In the genomic region with DNA sequence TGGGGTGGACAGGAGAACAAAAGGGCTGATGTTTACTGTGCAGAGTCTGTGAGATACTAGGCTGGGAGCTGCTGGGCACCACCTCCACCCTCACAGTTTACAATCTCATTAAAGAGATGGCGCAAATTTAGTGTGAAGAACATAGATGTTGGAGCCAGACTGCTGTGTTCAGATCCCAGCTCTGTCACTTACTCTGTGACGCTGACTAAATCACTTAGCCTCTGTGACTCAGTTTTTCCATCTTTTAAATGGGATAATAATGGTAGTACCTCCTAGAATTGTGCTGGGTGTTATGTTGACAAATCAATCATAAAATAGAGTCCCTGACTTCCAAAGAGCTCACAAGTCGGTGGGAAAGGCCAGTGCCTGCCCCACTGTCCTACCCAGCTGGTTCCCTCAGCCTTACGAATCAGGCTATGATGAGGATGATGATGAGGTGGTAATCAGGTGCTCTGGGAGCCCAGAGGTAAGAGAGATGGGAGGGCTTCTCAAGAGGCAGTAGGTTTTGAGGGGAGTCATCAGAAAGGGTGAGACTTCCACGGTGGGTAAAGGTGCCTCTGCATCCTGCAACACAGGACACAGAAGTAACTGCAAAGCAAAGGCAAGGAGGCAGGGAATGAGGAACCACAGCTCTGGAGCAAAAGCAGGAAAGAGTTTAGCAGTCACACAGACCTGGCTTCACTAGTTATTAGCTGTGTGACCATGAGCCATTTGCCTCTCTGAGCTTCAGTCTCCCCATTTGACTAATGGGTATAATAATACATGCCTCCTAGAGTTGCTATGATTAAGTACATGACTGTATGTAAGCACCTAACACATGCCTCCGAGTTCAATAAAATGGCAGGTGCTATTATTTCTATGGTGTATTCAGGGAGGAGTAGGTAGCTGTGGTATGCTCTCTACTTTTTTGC, we compare ENCODE assay signal across 1 cellular context.
TF ChIP-seq lines count a peak whose summit lies in the region.

No MANE protein-coding gene starts in this region.

TF ChIP-seq in GM23338, 12 proteins besides CTCF, POLR2A, EP300 and RAD21 (continued from another document):
- TF ChIP-seq, protein P1, sequence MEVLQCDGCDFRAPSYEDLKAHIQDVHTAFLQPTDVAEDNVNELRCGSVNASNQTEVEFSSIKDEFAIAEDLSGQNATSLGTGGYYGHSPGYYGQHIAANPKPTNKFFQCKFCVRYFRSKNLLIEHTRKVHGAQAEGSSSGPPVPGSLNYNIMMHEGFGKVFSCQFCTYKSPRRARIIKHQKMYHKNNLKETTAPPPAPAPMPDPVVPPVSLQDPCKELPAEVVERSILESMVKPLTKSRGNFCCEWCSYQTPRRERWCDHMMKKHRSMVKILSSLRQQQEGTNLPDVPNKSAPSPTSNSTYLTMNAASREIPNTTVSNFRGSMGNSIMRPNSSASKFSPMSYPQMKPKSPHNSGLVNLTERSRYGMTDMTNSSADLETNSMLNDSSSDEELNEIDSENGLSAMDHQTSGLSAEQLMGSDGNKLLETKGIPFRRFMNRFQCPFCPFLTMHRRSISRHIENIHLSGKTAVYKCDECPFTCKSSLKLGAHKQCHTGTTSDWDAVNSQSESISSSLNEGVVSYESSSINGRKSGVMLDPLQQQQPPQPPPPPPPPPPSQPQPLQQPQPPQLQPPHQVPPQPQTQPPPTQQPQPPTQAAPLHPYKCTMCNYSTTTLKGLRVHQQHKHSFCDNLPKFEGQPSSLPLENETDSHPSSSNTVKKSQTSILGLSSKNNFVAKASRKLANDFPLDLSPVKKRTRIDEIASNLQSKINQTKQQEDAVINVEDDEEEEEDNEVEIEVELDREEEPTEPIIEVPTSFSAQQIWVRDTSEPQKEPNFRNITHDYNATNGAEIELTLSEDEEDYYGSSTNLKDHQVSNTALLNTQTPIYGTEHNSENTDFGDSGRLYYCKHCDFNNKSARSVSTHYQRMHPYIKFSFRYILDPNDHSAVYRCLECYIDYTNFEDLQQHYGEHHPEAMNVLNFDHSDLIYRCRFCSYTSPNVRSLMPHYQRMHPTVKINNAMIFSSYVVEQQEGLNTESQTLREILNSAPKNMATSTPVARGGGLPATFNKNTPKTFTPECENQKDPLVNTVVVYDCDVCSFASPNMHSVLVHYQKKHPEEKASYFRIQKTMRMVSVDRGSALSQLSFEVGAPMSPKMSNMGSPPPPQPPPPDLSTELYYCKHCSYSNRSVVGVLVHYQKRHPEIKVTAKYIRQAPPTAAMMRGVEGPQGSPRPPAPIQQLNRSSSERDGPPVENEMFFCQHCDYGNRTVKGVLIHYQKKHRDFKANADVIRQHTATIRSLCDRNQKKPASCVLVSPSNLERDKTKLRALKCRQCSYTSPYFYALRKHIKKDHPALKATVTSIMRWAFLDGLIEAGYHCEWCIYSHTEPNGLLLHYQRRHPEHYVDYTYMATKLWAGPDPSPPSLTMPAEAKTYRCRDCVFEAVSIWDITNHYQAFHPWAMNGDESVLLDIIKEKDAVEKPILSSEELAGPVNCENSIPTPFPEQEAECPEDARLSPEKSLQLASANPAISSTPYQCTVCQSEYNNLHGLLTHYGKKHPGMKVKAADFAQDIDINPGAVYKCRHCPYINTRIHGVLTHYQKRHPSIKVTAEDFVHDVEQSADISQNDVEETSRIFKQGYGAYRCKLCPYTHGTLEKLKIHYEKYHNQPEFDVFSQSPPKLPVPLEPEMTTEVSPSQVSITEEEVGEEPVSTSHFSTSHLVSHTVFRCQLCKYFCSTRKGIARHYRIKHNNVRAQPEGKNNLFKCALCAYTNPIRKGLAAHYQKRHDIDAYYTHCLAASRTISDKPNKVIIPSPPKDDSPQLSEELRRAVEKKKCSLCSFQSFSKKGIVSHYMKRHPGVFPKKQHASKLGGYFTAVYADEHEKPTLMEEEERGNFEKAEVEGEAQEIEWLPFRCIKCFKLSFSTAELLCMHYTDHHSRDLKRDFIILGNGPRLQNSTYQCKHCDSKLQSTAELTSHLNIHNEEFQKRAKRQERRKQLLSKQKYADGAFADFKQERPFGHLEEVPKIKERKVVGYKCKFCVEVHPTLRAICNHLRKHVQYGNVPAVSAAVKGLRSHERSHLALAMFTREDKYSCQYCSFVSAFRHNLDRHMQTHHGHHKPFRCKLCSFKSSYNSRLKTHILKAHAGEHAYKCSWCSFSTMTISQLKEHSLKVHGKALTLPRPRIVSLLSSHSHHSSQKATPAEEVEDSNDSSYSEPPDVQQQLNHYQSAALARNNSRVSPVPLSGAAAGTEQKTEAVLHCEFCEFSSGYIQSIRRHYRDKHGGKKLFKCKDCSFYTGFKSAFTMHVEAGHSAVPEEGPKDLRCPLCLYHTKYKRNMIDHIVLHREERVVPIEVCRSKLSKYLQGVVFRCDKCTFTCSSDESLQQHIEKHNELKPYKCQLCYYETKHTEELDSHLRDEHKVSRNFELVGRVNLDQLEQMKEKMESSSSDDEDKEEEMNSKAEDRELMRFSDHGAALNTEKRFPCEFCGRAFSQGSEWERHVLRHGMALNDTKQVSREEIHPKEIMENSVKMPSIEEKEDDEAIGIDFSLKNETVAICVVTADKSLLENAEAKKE (CRISPR knock-in tag; IDR thresholded peaks at IDR 0.05) = no peak
- TF ChIP-seq POLR2AphosphoS5 (IDR thresholded peaks at IDR 0.05; ENCODE audit: low read depth) = no peak
- TF ChIP-seq, protein P2, sequence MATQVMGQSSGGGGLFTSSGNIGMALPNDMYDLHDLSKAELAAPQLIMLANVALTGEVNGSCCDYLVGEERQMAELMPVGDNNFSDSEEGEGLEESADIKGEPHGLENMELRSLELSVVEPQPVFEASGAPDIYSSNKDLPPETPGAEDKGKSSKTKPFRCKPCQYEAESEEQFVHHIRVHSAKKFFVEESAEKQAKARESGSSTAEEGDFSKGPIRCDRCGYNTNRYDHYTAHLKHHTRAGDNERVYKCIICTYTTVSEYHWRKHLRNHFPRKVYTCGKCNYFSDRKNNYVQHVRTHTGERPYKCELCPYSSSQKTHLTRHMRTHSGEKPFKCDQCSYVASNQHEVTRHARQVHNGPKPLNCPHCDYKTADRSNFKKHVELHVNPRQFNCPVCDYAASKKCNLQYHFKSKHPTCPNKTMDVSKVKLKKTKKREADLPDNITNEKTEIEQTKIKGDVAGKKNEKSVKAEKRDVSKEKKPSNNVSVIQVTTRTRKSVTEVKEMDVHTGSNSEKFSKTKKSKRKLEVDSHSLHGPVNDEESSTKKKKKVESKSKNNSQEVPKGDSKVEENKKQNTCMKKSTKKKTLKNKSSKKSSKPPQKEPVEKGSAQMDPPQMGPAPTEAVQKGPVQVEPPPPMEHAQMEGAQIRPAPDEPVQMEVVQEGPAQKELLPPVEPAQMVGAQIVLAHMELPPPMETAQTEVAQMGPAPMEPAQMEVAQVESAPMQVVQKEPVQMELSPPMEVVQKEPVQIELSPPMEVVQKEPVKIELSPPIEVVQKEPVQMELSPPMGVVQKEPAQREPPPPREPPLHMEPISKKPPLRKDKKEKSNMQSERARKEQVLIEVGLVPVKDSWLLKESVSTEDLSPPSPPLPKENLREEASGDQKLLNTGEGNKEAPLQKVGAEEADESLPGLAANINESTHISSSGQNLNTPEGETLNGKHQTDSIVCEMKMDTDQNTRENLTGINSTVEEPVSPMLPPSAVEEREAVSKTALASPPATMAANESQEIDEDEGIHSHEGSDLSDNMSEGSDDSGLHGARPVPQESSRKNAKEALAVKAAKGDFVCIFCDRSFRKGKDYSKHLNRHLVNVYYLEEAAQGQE (IDR thresholded peaks at IDR 0.05; ENCODE audit: unreplicated experiment) = no peak
- no peak for TF ChIP-seq EZH2phosphoT487 (IDR thresholded peaks at IDR 0.05; ENCODE audit: unreplicated experiment)
- no peak for TF ChIP-seq CREB1 (CRISPR knock-in tag; IDR thresholded peaks at IDR 0.05; ENCODE audit: low read depth)
- TF ChIP-seq, protein P3, sequence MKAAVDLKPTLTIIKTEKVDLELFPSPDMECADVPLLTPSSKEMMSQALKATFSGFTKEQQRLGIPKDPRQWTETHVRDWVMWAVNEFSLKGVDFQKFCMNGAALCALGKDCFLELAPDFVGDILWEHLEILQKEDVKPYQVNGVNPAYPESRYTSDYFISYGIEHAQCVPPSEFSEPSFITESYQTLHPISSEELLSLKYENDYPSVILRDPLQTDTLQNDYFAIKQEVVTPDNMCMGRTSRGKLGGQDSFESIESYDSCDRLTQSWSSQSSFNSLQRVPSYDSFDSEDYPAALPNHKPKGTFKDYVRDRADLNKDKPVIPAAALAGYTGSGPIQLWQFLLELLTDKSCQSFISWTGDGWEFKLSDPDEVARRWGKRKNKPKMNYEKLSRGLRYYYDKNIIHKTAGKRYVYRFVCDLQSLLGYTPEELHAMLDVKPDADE (IDR thresholded peaks at IDR 0.05) = no peak
- no peak for TF ChIP-seq JUNB (IDR thresholded peaks at IDR 0.05; ENCODE audit: unreplicated experiment)
- TF ChIP-seq ZNF114 (CRISPR knock-in tag; IDR thresholded peaks at IDR 0.05) = no peak
- TF ChIP-seq EZH2 (IDR thresholded peaks at IDR 0.05; ENCODE audit: low read depth, unreplicated experiment) = no peak
- TF ChIP-seq STAT1 (IDR thresholded peaks at IDR 0.05; ENCODE audit: unreplicated experiment) = no peak
- TF ChIP-seq ZNF331 (CRISPR knock-in tag; IDR thresholded peaks at IDR 0.05; ENCODE audit: low read depth) = no peak
TF ChIP-seq in GM23338: peak in this region for 0.
